Comparison of ENCODE assay signal across 23 cellular contexts in genomic region chr2:170144758-170145157, GRCh38. TPM values are rescaled to one million over a fixed set of nuclear protein-coding genes. Genes with fewer than 3 reads are reported as not detected.
"Had no signal": no experiment of that assay in that cellular context is flagged by ENCODE, and none has a peak within 500 bp of the region (broad histone marks: within the 10 kb centered on the region; RNA-seq: fewer than 3 reads in every experiment).

No MANE protein-coding gene starts in this region.

- H3K4me1 ChIP-seq: psoas muscle, right lobe of liver, transverse colon had no signal

- ATAC-seq: activated CD4-positive, alpha-beta T cell treated with anti-CD3 and anti-CD28 coated beads for 36 hours; activated CD8-positive, alpha-beta memory T cell treated with anti-CD3 and anti-CD28 coated beads, Interleukin-2, amount 10 ng/mL, durations not matched to agents 7 days and 5 days; gastroesophageal sphincter; left ventricle myocardium superior; psoas muscle; right lobe of liver had no signal

- FAIRE-seq: astrocyte had no signal

- H3K9me3 Mint-ChIP-seq: activated CD4-positive, alpha-beta memory T cell treated with anti-CD3 and anti-CD28 coated beads for 36 hours had no signal

- H3K36me3 ChIP-seq: gastroesophageal sphincter, right lobe of liver, transverse colon had no signal

- H3K27me3 Mint-ChIP-seq: activated CD4-positive, alpha-beta T cell treated with anti-CD3 and anti-CD28 coated beads for 36 hours had no signal

- H3K4me2 ChIP-seq: smooth muscle cell had no signal

- H3K27ac Mint-ChIP-seq: activated CD4-positive, alpha-beta memory T cell treated with anti-CD3 and anti-CD28 coated beads for 36 hours; activated CD4-positive, alpha-beta T cell treated with anti-CD3 and anti-CD28 coated beads for 36 hours; activated CD8-positive, alpha-beta memory T cell treated with anti-CD3 and anti-CD28 coated beads, Interleukin-2, amount 10 ng/mL, durations not matched to agents 7 days and 5 days; nephron progenitor cell had no signal

- H3K27me3 ChIP-seq: gastroesophageal sphincter, right lobe of liver, transverse colon had no signal

- H3K36me3 Mint-ChIP-seq: activated CD4-positive, alpha-beta memory T cell treated with anti-CD3 and anti-CD28 coated beads for 36 hours; activated CD8-positive, alpha-beta memory T cell treated with anti-CD3 and anti-CD28 coated beads, Interleukin-2, amount 10 ng/mL, durations not matched to agents 7 days and 5 days had no signal

- H3K9me3 ChIP-seq: gastroesophageal sphincter, psoas muscle, right lobe of liver, transverse colon had no signal

- H3K27ac ChIP-seq: gastroesophageal sphincter, psoas muscle, right lobe of liver, transverse colon had no signal

- H3K4me1 Mint-ChIP-seq: activated CD4-positive, alpha-beta T cell treated with anti-CD3 and anti-CD28 coated beads for 36 hours; activated CD8-positive, alpha-beta memory T cell treated with anti-CD3 and anti-CD28 coated beads, Interleukin-2, amount 10 ng/mL, durations not matched to agents 7 days and 5 days had no signal

- H3K4me3 Mint-ChIP-seq: activated CD4-positive, alpha-beta memory T cell treated with anti-CD3 and anti-CD28 coated beads for 36 hours; activated CD4-positive, alpha-beta T cell treated with anti-CD3 and anti-CD28 coated beads for 36 hours; activated CD8-positive, alpha-beta memory T cell treated with anti-CD3 and anti-CD28 coated beads, Interleukin-2, amount 10 ng/mL, durations not matched to agents 7 days and 5 days; nephron progenitor cell had no signal

- DNase-seq: activated CD4-positive, alpha-beta memory T cell treated with anti-CD3 and anti-CD28 coated beads for 36 hours; activated CD4-positive, alpha-beta T cell treated with anti-CD3 and anti-CD28 coated beads for 36 hours; activated CD8-positive, alpha-beta memory T cell treated with anti-CD3 and anti-CD28 coated beads, Interleukin-2, amount 10 ng/mL, durations not matched to agents 7 days and 5 days; activated effector memory CD4-positive, alpha-beta T cell treated with Interleukin-2 at 50 U/mL for 16 hours; activated naive CD4-positive, alpha-beta T cell treated with anti-CD3 and anti-CD28 coated beads, Interleukin-2, amount 50 U/mL, for 16 hours; activated T-cell treated with anti-CD3 and anti-CD28 coated beads, Interleukin-2, amount 50 U/mL, for 1 hour; islet precursor cell; left ventricle myocardium superior; mesenchymal stem cell; nephron progenitor cell; psoas muscle; right lobe of liver; stimulated activated CD4-positive, alpha-beta T cell treated with anti-CD3 and anti-CD28 coated beads, Interleukin-4, amount 100 ng/mL, for 4 hours; stimulated activated CD8-positive, alpha-beta memory T cell treated with anti-CD3 and anti-CD28 coated beads, Interleukin-4, amount 100 ng/mL, for 48 hours; stimulated activated naive CD4-positive, alpha-beta T cell treated with Interleukin-2 at 50 U/mL for 16 hours; substantia nigra; T-helper 2 cell; transverse colon had no signal

- H3K4me3 ChIP-seq: gastroesophageal sphincter, psoas muscle, right lobe of liver, smooth muscle cell, transverse colon had no signal

RNA-seq across cellular contexts. Expression of gene MYO3B, which starts 33.2 kb away (rescaled TPM):
- total RNA-seq: astrocyte, dermis microvascular lymphatic vessel endothelial cell, gastroesophageal sphincter, omental fat pad had no signal
